14 cellular contexts compared by ENCODE assay signal in the genomic region with DNA sequence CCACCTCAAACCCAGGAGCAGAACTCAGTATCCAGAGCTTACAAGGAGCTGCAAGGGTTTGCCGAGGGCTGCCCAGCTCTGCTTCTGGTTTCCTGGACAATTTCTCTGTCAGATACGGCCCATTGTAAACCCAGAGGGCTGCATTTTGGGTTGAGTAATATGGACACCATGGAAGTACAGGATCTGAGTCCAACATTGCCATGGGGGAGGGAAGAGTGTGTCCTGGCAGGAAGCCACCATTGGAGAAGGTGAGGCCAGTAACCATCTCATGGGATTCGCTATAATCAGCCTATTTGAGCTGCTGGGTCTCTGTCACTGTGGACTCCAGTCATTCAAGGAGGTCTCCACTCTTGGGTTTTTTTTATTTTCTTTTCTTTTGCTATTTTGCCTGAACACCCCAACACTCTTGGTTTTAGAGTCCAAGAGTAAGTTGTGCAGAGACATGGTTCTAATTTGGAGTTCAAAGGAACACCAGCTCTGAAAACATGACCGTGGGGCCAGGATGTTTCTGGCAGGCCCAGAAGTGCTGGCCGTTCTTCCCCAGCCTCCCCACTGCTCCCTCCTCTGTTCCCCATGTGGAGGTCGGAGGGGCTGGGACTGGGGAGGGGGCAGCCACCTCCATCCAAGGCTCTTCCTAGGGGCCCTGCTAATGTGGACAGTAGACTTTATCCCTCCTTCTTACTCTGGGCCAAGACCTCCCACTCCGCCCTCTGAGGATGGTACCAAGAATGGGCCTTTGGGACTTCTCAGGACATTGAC. TPM values are rescaled to one million over a fixed set of nuclear protein-coding genes. Genes with fewer than 3 reads are reported as not detected.
A peak's percentile ranks its signal among the peaks of the same experiment; 100 is the strongest.
DNase-seq lines count a peak whose midpoint lies in the region; TF ChIP-seq lines count a peak whose summit lies in the region.
"Had no signal": no experiment of that assay in that cellular context is flagged by ENCODE, and none has a peak within 500 bp of the region (broad histone marks: within the 10 kb centered on the region; RNA-seq: fewer than 3 reads in every experiment).

No MANE protein-coding gene starts in this region.

- no peak overlapping the region for H3K27ac Mint-ChIP-seq in endodermal cell
- H3K27ac Mint-ChIP-seq: natural killer cell treated with Interleukin-12 subunit alpha and Interleukin-12 subunit beta and Interleukin-15 and Interleukin-18, amount 100 ng/mL, for 72 hours had no signal

- 94 to 100% methylated on average over 3 to 7 of the region's 7 CpGs for WGBS in endodermal cell (ENCODE audit: insufficient coverage in 1 of 2, insufficient read length in 1 of 2), 2 experiments
- WGBS in testis, 2 donors: 51 to 67% methylated on average over 5 to 7 of the region's 7 CpGs

- no peak for TF ChIP-seq POLR2A in testis (IDR thresholded peaks at IDR 0.05)

- no peaks in the 10 kb centered on the region for H3K9me3 Mint-ChIP-seq in endodermal cell
- H3K9me3 Mint-ChIP-seq: natural killer cell treated with Interleukin-12 subunit alpha and Interleukin-12 subunit beta and Interleukin-15 and Interleukin-18, amount 100 ng/mL, for 72 hours had no signal

- intact Hi-C loops in testis (cut with DNase I; ENCODE audit: low total_unique reads): no loop called here

- DNase-seq in SJCRH30 (no peak), endodermal cell (no peak), testis (no peak), NCI-H1436 treated with DMSO at 0.1 percent for 48 hours (lab: John Stamatoyannopoulos, UW) (no peak), NCI-H82 (lab: John Stamatoyannopoulos, UW) (no peak), MG63 (no peak)
- DNase-seq in activated CD8-positive, alpha-beta memory T cell treated with anti-CD3 and anti-CD28 coated beads, Interleukin-2, amount 50 U/mL, for 4 hours: no peak
- DNase-seq: activated gamma-delta T cell; effector CD8-positive, alpha-beta T cell; NCI-H446 treated with DMSO at 0.1 percent for 48 hours; stimulated activated CD4-positive, alpha-beta T cell treated with anti-CD3 and anti-CD28 coated beads, Interleukin-4, amount 100 ng/mL, for 4 hours had no signal

- H3K36me3 Mint-ChIP-seq in endodermal cell (ENCODE audit: low read depth): peaks cover 11% of the 10 kb centered on the region
- H3K36me3 Mint-ChIP-seq: natural killer cell treated with Interleukin-12 subunit alpha and Interleukin-12 subunit beta and Interleukin-15 and Interleukin-18, amount 100 ng/mL, for 72 hours had no signal

- H3K4me3 ChIP-seq in SJCRH30: no peak overlapping the region
- no peak overlapping the region for H3K4me3 ChIP-seq in endodermal cell (ENCODE audit: low read length)
- peak overlapping the region in 1 of 2 donors; percentile 37 for H3K4me3 ChIP-seq in muscle layer of duodenum (ENCODE audit: low read depth in 1 of 2, low read length in 2 of 2)
- no peak overlapping the region for H3K4me3 ChIP-seq in testis
- no peak overlapping the region for H3K4me3 ChIP-seq in MG63
- H3K4me3 ChIP-seq: SJSA1 had no signal

- no peaks in the 10 kb centered on the region for H3K27me3 ChIP-seq in SJCRH30
- H3K27me3 ChIP-seq in endodermal cell (ENCODE audit: control insufficient read depth, insufficient read depth, low read length, poor library complexity, severe bottlenecking): no peaks in the 10 kb centered on the region
- no peaks in the 10 kb centered on the region for H3K27me3 ChIP-seq in muscle layer of duodenum (ENCODE audit: low read depth, low read length)
- H3K27me3 ChIP-seq in testis: no peaks in the 10 kb centered on the region
- no peaks in the 10 kb centered on the region for H3K27me3 ChIP-seq in MG63
- H3K27me3 ChIP-seq: SJSA1 had no signal

- H3K4me1 ChIP-seq in SJCRH30: peaks cover 20% of the 10 kb centered on the region
- peaks cover 2% of the 10 kb centered on the region for H3K4me1 ChIP-seq in endodermal cell (ENCODE audit: control insufficient read depth, insufficient read depth, low read length)
- H3K4me1 ChIP-seq in muscle layer of duodenum (ENCODE audit: control insufficient read depth in 1 of 2, insufficient read depth in 2 of 2, low read length in 2 of 2): peaks cover 15 to 50% of the 10 kb centered on the region in 2 donors
- peaks cover 71% of the 10 kb centered on the region for H3K4me1 ChIP-seq in testis

- H3K9ac ChIP-seq in endodermal cell (ENCODE audit: extremely low read depth, low read length, poor library complexity, severe bottlenecking): no peak overlapping the region

- no peaks in the 10 kb centered on the region for H3K9me3 ChIP-seq in SJCRH30 (replicated peaks)
- no peaks in the 10 kb centered on the region for H3K9me3 ChIP-seq in endodermal cell (ENCODE audit: control insufficient read depth, low read length)
- H3K9me3 ChIP-seq in muscle layer of duodenum (ENCODE audit: control insufficient read depth in 1 of 2, low read length in 2 of 2): no peaks in the 10 kb centered on the region
- H3K9me3 ChIP-seq in testis: no peaks in the 10 kb centered on the region
- no peaks in the 10 kb centered on the region for H3K9me3 ChIP-seq in MG63
- H3K9me3 ChIP-seq: SJSA1 had no signal

- peaks cover 8% of the 10 kb centered on the region for H3K4me1 Mint-ChIP-seq in endodermal cell

- H3K27me3 Mint-ChIP-seq in endodermal cell (ENCODE audit: insufficient read depth): no peaks in the 10 kb centered on the region
- H3K27me3 Mint-ChIP-seq: natural killer cell treated with Interleukin-12 subunit alpha and Interleukin-12 subunit beta and Interleukin-15 and Interleukin-18, amount 100 ng/mL, for 72 hours had no signal

- H3K27ac ChIP-seq in SJCRH30 (peak overlapping the region; percentile 59), endodermal cell (ENCODE audit: low read depth, low read length) (peak overlapping the region; percentile 94), muscle layer of duodenum (ENCODE audit: low read length) (peak overlapping the region; percentile 94), testis (peak overlapping the region; percentile 78 to 81)

- TF ChIP-seq CTCF in endodermal cell (conservative IDR thresholded peaks at IDR 0.05): no peak
- TF ChIP-seq CTCF in testis (IDR thresholded peaks at IDR 0.05): no peak

- H3K36me3 ChIP-seq in SJCRH30 (peaks cover 5% of the 10 kb centered on the region; the same call in 1 of the 2 replicates), endodermal cell (ENCODE audit: control insufficient read depth, insufficient read depth, low read length) (peaks cover 17% of the 10 kb centered on the region), muscle layer of duodenum (ENCODE audit: control insufficient read depth in 1 of 2, insufficient read depth in 2 of 2, low read length in 2 of 2) (peaks cover 0 to 11% of the 10 kb centered on the region in 2 donors), testis (ENCODE audit: low read depth, missing control alignments) (no peaks in the 10 kb centered on the region), MG63 (peaks cover 69% of the 10 kb centered on the region)

- no peak overlapping the region for H3K4me3 Mint-ChIP-seq in endodermal cell
- H3K4me3 Mint-ChIP-seq: natural killer cell treated with Interleukin-12 subunit alpha and Interleukin-12 subunit beta and Interleukin-15 and Interleukin-18, amount 100 ng/mL, for 72 hours had no signal

RNA-seq across cellular contexts. Expression of a gene that starts 46.2 kb away (rescaled TPM):
- total RNA-seq in SJCRH30 (2014; rRNA removed; shearing (Covaris generic)): 10.1 and 10.4 TPM in 2 replicates
- 10 to 100 TPM; 12.9 to 40.8 TPM for total RNA-seq in endodermal cell
- 12.8 TPM for polyA plus RNA-seq in endodermal cell (2013, experiment 1 of 2)
- 11.8 TPM for polyA plus RNA-seq in endodermal cell (2013, experiment 2 of 2)
- 100 to 1,000 TPM; 107 to 218 TPM for total RNA-seq in testis
- polyA plus RNA-seq in testis (ENCODE audit: insufficient read depth, low read depth, low replicate concordance): 55.3 TPM
- 14.6 and 21.7 TPM in 2 replicates for total RNA-seq in MG63 (2014; rRNA removed; shearing (Covaris generic); ENCODE audit: low replicate concordance)
- total RNA-seq: natural killer cell treated with Interleukin-12 subunit alpha and Interleukin-12 subunit beta and Interleukin-15 and Interleukin-18, amount 100 ng/mL, for 72 hours had no signal
